Comparison of ENCODE assay signal across 1 cellular context in genomic region chr16:64711026-64711425, GRCh38.
TF ChIP-seq lines count a peak whose summit lies in the region.

No MANE protein-coding gene starts in this region.

TF ChIP-seq in SK-N-SH treated with all-trans-retinoic acid at 6 μM for 48 hours, 23 proteins besides CTCF, POLR2A, EP300 and RAD21 (continued from another document):
- TF ChIP-seq, protein P1, sequence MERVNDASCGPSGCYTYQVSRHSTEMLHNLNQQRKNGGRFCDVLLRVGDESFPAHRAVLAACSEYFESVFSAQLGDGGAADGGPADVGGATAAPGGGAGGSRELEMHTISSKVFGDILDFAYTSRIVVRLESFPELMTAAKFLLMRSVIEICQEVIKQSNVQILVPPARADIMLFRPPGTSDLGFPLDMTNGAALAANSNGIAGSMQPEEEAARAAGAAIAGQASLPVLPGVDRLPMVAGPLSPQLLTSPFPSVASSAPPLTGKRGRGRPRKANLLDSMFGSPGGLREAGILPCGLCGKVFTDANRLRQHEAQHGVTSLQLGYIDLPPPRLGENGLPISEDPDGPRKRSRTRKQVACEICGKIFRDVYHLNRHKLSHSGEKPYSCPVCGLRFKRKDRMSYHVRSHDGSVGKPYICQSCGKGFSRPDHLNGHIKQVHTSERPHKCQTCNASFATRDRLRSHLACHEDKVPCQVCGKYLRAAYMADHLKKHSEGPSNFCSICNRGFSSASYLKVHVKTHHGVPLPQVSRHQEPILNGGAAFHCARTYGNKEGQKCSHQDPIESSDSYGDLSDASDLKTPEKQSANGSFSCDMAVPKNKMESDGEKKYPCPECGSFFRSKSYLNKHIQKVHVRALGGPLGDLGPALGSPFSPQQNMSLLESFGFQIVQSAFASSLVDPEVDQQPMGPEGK (CRISPR knock-in tag; IDR thresholded peaks at IDR 0.05; ENCODE audit: borderline replicate concordance), result no peak
- TF ChIP-seq CSRNP3 (CRISPR knock-in tag; IDR thresholded peaks at IDR 0.05) (no peak), ZNF70 (CRISPR knock-in tag; IDR thresholded peaks at IDR 0.05) (no peak), TOX (CRISPR knock-in tag; IDR thresholded peaks at IDR 0.05; ENCODE audit: borderline replicate concordance) (no peak)
